Comparison of ENCODE assay signal across 28 cellular contexts in genomic region chr11:20311444-20311843, GRCh38.
"Had no signal": no experiment of that assay in that cellular context is flagged by ENCODE, and none has a peak within 500 bp of the region (broad histone marks: within the 10 kb centered on the region; RNA-seq: fewer than 3 reads in every experiment).

No MANE protein-coding gene starts in this region.

- H3K4me1 Mint-ChIP-seq: memory B cell; naive B cell; stimulated activated memory B cell treated with anti-CD40 and anti-IgM and Interleukin-4, amounts not matched to agents 10 μg/mL and 1 μg/mL and 100 μg/mL, for 72 hours had no signal

- H3K4me3 Mint-ChIP-seq: memory B cell; mesothelial cell of epicardium; naive B cell; nephron; stimulated activated memory B cell treated with anti-CD40 and anti-IgM and Interleukin-4, amounts not matched to agents 10 μg/mL and 1 μg/mL and 100 μg/mL, for 72 hours; type B pancreatic cell had no signal

- ATAC-seq: foreskin keratinocyte; gastroesophageal sphincter; heart left ventricle; left ventricle myocardium superior; lower lobe of right lung; mucosa of descending colon; psoas muscle; right cardiac atrium; stimulated activated memory B cell treated with anti-CD40 and anti-IgM and Interleukin-4, amounts not matched to agents 10 μg/mL and 1 μg/mL and 100 μg/mL, for 72 hours; stimulated activated naive CD8-positive, alpha-beta T cell treated with anti-CD3 and anti-CD28 coated beads, Interleukin-15, Interleukin-2, amounts not matched to agents 100 U/mL and 50 U/mL, for 24 hours had no signal

- H3K9me3 Mint-ChIP-seq: memory B cell; mesothelial cell of epicardium; naive B cell; nephron; stimulated activated memory B cell treated with anti-CD40 and anti-IgM and Interleukin-4, amounts not matched to agents 10 μg/mL and 1 μg/mL and 100 μg/mL, for 72 hours; type B pancreatic cell had no signal

- H3K4me2 ChIP-seq: hepatocyte had no signal

- H3K4me3 ChIP-seq: dorsolateral prefrontal cortex, esophagus muscularis mucosa, gastroesophageal sphincter, heart left ventricle, hepatocyte, lower lobe of right lung, mucosa of descending colon, ovary, psoas muscle, sigmoid colon, testis, tibial artery had no signal

- H3K27ac Mint-ChIP-seq: memory B cell; mesothelial cell of epicardium; naive B cell; nephron; stimulated activated memory B cell treated with anti-CD40 and anti-IgM and Interleukin-4, amounts not matched to agents 10 μg/mL and 1 μg/mL and 100 μg/mL, for 72 hours; type B pancreatic cell had no signal

- H2AFZ ChIP-seq: hepatocyte had no signal

- H3K36me3 Mint-ChIP-seq: memory B cell; mesothelial cell of epicardium; naive B cell; stimulated activated memory B cell treated with anti-CD40 and anti-IgM and Interleukin-4, amounts not matched to agents 10 μg/mL and 1 μg/mL and 100 μg/mL, for 72 hours; type B pancreatic cell had no signal

- H3K27ac ChIP-seq: esophagus muscularis mucosa, foreskin keratinocyte, gastroesophageal sphincter, heart left ventricle, hepatocyte, lower lobe of right lung, ovary, psoas muscle, sigmoid colon, testis, tibial artery had no signal

- H3K36me3 ChIP-seq: esophagus muscularis mucosa, gastroesophageal sphincter, heart left ventricle, lower lobe of right lung, ovary, sigmoid colon, tibial artery had no signal

- H3K27me3 ChIP-seq: esophagus muscularis mucosa, hepatocyte, ovary, sigmoid colon, testis, tibial artery had no signal

- H3K4me1 ChIP-seq: esophagus muscularis mucosa, foreskin keratinocyte, gastroesophageal sphincter, heart left ventricle, lower lobe of right lung, psoas muscle, sigmoid colon, testis, tibial artery had no signal

- H3K9me3 ChIP-seq: esophagus muscularis mucosa, gastroesophageal sphincter, heart left ventricle, lower lobe of right lung, mucosa of descending colon, ovary, psoas muscle, sigmoid colon, testis, tibial artery had no signal

- DNase-seq: dorsolateral prefrontal cortex; effector CD4-positive, alpha-beta T cell; foreskin keratinocyte; heart left ventricle; kidney glomerular epithelial cell; left ventricle myocardium superior; lower lobe of right lung; mucosa of descending colon; naive B cell; occipital lobe; ovary; posterior cingulate gyrus; psoas muscle; right cardiac atrium; sigmoid colon; stimulated activated CD4-positive, alpha-beta T cell treated with anti-CD3 and anti-CD28 coated beads, Interleukin-2, amount 100 ng/mL, for 24 hours; stimulated activated CD4-positive, alpha-beta T cell treated with anti-CD3 and anti-CD28 coated beads, Interleukin-4, amount 100 ng/mL, for 24 hours; stimulated activated naive CD8-positive, alpha-beta T cell treated with anti-CD3 and anti-CD28 coated beads, Interleukin-15, Interleukin-2, amounts not matched to agents 100 U/mL and 50 U/mL, for 24 hours; testis; tibial artery had no signal
